ENCODE assay signal across 1 cellular context in the genomic region with DNA sequence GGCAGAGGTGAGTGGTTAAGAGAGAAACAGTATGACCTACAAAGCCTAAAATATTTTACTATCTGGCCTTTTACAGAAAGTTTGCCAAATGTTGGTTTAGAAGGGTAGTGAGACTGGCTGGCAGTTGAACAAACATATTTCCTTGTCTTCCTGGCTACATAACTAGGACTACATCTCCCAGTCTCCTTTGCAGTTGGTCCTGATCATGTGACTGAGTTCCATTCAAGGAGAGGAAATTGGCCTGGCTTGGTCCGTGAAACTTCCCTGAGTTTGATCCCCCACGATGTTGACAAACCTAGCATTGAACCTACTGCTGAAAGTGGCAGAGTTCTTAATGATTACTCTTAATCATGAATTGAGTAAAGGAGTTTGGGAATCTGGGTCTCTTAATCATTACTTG.
TF ChIP-seq lines count a peak whose summit lies in the region.

No MANE protein-coding gene starts in this region.

TF ChIP-seq in K562, 482 proteins besides CTCF, POLR2A, EP300 and RAD21 (continued from another document):
- 0 out of 2 replicates have a peak, but pooled peaks have one; percentile 19 for TF ChIP-seq DIDO1 (tag; IDR thresholded peaks at IDR 0.05; ENCODE audit: low read depth)
- TF ChIP-seq RAD51 (IDR thresholded peaks at IDR 0.05; ENCODE audit: borderline replicate concordance, low read depth): peak; percentile 72
- peak; percentile 61 for TF ChIP-seq ELF1 (tag; IDR thresholded peaks at IDR 0.05)
- TF ChIP-seq, protein P1, sequence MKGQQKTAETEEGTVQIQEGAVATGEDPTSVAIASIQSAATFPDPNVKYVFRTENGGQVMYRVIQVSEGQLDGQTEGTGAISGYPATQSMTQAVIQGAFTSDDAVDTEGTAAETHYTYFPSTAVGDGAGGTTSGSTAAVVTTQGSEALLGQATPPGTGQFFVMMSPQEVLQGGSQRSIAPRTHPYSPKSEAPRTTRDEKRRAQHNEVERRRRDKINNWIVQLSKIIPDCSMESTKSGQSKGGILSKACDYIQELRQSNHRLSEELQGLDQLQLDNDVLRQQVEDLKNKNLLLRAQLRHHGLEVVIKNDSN (CRISPR knock-in tag; IDR thresholded peaks at IDR 0.05): peak; percentile 55
- no peak for TF ChIP-seq SMARCE1 (IDR thresholded peaks at IDR 0.05)
- TF ChIP-seq SIX5 (IDR thresholded peaks at IDR 0.05; ENCODE audit: borderline replicate concordance in 1 of 2, insufficient read depth in 1 of 2, low read depth in 1 of 2, low read length in 2 of 2): peak; percentile 34 to 37; a peak in 2 of 4 replicates
- TF ChIP-seq, protein P2, sequence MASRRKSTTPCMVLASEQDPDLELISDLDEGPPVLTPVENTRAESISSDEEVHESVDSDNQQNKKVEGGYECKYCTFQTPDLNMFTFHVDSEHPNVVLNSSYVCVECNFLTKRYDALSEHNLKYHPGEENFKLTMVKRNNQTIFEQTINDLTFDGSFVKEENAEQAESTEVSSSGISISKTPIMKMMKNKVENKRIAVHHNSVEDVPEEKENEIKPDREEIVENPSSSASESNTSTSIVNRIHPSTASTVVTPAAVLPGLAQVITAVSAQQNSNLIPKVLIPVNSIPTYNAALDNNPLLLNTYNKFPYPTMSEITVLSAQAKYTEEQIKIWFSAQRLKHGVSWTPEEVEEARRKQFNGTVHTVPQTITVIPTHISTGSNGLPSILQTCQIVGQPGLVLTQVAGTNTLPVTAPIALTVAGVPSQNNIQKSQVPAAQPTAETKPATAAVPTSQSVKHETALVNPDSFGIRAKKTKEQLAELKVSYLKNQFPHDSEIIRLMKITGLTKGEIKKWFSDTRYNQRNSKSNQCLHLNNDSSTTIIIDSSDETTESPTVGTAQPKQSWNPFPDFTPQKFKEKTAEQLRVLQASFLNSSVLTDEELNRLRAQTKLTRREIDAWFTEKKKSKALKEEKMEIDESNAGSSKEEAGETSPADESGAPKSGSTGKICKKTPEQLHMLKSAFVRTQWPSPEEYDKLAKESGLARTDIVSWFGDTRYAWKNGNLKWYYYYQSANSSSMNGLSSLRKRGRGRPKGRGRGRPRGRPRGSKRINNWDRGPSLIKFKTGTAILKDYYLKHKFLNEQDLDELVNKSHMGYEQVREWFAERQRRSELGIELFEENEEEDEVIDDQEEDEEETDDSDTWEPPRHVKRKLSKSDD (conservative IDR thresholded peaks at IDR 0.05; ENCODE audit: low read length): no peak
- peak; percentile 68 for TF ChIP-seq ZNF143 (CRISPR knock-in tag; IDR thresholded peaks at IDR 0.05)
- no peak for TF ChIP-seq FOXA1 (IDR thresholded peaks at IDR 0.05; ENCODE audit: borderline replicate concordance)
- TF ChIP-seq, protein P3, sequence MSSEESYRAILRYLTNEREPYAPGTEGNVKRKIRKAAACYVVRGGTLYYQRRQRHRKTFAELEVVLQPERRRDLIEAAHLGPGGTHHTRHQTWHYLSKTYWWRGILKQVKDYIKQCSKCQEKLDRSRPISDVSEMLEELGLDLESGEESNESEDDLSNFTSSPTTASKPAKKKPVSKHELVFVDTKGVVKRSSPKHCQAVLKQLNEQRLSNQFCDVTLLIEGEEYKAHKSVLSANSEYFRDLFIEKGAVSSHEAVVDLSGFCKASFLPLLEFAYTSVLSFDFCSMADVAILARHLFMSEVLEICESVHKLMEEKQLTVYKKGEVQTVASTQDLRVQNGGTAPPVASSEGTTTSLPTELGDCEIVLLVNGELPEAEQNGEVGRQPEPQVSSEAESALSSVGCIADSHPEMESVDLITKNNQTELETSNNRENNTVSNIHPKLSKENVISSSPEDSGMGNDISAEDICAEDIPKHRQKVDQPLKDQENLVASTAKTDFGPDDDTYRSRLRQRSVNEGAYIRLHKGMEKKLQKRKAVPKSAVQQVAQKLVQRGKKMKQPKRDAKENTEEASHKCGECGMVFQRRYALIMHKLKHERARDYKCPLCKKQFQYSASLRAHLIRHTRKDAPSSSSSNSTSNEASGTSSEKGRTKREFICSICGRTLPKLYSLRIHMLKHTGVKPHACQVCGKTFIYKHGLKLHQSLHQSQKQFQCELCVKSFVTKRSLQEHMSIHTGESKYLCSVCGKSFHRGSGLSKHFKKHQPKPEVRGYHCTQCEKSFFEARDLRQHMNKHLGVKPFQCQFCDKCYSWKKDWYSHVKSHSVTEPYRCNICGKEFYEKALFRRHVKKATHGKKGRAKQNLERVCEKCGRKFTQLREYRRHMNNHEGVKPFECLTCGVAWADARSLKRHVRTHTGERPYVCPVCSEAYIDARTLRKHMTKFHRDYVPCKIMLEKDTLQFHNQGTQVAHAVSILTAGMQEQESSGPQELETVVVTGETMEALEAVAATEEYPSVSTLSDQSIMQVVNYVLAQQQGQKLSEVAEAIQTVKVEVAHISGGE (CRISPR knock-in tag; IDR thresholded peaks at IDR 0.05): no peak
- TF ChIP-seq HNRNPK (IDR thresholded peaks at IDR 0.05; ENCODE audit: low read depth, low read length, poor library complexity, severe bottlenecking): no peak
- TF ChIP-seq, protein P4, sequence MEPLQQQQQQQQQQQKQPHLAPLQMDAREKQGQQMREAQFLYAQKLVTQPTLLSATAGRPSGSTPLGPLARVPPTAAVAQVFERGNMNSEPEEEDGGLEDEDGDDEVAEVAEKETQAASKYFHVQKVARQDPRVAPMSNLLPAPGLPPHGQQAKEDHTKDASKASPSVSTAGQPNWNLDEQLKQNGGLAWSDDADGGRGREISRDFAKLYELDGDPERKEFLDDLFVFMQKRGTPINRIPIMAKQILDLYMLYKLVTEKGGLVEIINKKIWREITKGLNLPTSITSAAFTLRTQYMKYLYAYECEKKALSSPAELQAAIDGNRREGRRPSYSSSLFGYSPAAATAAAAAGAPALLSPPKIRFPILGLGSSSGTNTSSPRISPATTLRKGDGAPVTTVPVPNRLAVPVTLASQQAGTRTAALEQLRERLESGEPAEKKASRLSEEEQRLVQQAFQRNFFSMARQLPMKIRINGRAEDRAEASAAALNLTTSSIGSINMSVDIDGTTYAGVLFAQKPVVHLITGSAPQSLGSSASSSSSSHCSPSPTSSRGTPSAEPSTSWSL (CRISPR knock-in tag; IDR thresholded peaks at IDR 0.05; ENCODE audit: borderline replicate concordance): no peak
TF ChIP-seq in K562: peak in this region for 11.
